In the genomic region with DNA sequence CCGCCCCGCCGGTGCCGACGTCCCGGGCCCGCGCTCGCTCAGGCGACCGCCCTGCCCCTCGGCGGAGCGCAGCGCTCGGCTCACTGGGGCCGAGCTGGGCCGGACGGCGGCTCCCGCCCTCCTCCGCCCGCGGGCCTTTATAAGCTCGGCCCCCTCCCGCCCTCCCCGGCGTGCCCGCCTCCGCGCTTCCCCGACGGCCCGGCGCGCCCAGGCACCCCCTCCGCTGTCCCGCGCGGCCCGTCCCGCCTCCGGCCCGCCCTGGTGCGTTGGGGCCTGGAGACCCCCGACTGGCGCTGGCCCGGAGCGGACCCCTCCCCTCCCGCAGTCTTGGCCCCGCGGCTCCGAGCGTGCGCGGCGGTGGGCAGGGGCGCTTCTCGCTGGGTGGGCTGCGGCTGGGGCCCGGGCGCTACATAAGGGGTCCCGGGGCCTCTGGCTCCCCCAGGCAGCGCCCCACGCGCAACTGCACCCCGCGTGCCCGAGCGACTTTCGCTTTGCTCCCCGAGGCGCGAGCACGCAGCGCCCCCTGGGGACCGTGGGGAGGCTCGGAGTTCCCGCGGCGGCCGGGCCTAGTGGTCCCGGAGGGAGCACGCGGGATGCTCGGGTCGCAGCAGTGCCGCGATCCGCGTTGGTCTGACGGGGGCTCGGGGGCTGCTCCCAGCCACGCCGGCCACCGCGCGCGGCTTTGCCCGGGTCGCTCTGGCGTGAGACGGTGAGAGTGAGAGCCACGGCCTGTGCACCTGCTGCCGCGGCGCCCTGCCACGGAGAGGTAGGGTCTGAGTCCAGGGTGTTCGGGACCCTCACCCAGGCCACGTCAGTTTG, we compare ENCODE assay signal across 1 cellular context.
TF ChIP-seq lines count a peak whose summit lies in the region.

A gene with protein sequence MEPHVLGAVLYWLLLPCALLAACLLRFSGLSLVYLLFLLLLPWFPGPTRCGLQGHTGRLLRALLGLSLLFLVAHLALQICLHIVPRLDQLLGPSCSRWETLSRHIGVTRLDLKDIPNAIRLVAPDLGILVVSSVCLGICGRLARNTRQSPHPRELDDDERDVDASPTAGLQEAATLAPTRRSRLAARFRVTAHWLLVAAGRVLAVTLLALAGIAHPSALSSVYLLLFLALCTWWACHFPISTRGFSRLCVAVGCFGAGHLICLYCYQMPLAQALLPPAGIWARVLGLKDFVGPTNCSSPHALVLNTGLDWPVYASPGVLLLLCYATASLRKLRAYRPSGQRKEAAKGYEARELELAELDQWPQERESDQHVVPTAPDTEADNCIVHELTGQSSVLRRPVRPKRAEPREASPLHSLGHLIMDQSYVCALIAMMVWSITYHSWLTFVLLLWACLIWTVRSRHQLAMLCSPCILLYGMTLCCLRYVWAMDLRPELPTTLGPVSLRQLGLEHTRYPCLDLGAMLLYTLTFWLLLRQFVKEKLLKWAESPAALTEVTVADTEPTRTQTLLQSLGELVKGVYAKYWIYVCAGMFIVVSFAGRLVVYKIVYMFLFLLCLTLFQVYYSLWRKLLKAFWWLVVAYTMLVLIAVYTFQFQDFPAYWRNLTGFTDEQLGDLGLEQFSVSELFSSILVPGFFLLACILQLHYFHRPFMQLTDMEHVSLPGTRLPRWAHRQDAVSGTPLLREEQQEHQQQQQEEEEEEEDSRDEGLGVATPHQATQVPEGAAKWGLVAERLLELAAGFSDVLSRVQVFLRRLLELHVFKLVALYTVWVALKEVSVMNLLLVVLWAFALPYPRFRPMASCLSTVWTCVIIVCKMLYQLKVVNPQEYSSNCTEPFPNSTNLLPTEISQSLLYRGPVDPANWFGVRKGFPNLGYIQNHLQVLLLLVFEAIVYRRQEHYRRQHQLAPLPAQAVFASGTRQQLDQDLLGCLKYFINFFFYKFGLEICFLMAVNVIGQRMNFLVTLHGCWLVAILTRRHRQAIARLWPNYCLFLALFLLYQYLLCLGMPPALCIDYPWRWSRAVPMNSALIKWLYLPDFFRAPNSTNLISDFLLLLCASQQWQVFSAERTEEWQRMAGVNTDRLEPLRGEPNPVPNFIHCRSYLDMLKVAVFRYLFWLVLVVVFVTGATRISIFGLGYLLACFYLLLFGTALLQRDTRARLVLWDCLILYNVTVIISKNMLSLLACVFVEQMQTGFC (N-terminal part only) (minus strand): TSS at position 115 of the 819 bp plus-strand sequence. CDS start 256 bp downstream, outside the sequence.

TF ChIP-seq in K562, 482 proteins besides CTCF, POLR2A, EP300 and RAD21 (continued from another document and continues in another):
- TF ChIP-seq, protein P1, sequence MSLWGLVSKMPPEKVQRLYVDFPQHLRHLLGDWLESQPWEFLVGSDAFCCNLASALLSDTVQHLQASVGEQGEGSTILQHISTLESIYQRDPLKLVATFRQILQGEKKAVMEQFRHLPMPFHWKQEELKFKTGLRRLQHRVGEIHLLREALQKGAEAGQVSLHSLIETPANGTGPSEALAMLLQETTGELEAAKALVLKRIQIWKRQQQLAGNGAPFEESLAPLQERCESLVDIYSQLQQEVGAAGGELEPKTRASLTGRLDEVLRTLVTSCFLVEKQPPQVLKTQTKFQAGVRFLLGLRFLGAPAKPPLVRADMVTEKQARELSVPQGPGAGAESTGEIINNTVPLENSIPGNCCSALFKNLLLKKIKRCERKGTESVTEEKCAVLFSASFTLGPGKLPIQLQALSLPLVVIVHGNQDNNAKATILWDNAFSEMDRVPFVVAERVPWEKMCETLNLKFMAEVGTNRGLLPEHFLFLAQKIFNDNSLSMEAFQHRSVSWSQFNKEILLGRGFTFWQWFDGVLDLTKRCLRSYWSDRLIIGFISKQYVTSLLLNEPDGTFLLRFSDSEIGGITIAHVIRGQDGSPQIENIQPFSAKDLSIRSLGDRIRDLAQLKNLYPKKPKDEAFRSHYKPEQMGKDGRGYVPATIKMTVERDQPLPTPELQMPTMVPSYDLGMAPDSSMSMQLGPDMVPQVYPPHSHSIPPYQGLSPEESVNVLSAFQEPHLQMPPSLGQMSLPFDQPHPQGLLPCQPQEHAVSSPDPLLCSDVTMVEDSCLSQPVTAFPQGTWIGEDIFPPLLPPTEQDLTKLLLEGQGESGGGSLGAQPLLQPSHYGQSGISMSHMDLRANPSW (CRISPR knock-in tag; IDR thresholded peaks at IDR 0.05), result peak; percentile 99; the same call in 1 of the 2 replicates
- no peak for TF ChIP-seq SPI1 (IDR thresholded peaks at IDR 0.05; ENCODE audit: borderline replicate concordance, low read depth, low read length)
- no peak for TF ChIP-seq SMARCA4 (IDR thresholded peaks at IDR 0.05)
- no peak for TF ChIP-seq ZNF354B (CRISPR knock-in tag; IDR thresholded peaks at IDR 0.05)
- peak; percentile 55; the same call in 1 of the 2 replicates for TF ChIP-seq SMARCA5 (IDR thresholded peaks at IDR 0.05)
- TF ChIP-seq ETV6 (IDR thresholded peaks at IDR 0.05; ENCODE audit: borderline replicate concordance in 1 of 2, low read depth in 2 of 2, low read length in 1 of 2), result no peak
- TF ChIP-seq ETV6 (CRISPR knock-in tag; IDR thresholded peaks at IDR 0.05; ENCODE audit: borderline replicate concordance), result peak; percentile 97
- TF ChIP-seq, protein P2, sequence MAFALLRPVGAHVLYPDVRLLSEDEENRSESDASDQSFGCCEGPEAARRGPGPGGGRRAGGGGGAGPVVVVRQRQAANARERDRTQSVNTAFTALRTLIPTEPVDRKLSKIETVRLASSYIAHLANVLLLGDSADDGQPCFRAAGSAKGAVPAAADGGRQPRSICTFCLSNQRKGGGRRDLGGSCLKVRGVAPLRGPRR (CRISPR knock-in tag; IDR thresholded peaks at IDR 0.05), result no peak
- no peak for TF ChIP-seq TAL1 (IDR thresholded peaks at IDR 0.05)
- TF ChIP-seq, protein P3, sequence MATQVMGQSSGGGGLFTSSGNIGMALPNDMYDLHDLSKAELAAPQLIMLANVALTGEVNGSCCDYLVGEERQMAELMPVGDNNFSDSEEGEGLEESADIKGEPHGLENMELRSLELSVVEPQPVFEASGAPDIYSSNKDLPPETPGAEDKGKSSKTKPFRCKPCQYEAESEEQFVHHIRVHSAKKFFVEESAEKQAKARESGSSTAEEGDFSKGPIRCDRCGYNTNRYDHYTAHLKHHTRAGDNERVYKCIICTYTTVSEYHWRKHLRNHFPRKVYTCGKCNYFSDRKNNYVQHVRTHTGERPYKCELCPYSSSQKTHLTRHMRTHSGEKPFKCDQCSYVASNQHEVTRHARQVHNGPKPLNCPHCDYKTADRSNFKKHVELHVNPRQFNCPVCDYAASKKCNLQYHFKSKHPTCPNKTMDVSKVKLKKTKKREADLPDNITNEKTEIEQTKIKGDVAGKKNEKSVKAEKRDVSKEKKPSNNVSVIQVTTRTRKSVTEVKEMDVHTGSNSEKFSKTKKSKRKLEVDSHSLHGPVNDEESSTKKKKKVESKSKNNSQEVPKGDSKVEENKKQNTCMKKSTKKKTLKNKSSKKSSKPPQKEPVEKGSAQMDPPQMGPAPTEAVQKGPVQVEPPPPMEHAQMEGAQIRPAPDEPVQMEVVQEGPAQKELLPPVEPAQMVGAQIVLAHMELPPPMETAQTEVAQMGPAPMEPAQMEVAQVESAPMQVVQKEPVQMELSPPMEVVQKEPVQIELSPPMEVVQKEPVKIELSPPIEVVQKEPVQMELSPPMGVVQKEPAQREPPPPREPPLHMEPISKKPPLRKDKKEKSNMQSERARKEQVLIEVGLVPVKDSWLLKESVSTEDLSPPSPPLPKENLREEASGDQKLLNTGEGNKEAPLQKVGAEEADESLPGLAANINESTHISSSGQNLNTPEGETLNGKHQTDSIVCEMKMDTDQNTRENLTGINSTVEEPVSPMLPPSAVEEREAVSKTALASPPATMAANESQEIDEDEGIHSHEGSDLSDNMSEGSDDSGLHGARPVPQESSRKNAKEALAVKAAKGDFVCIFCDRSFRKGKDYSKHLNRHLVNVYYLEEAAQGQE (CRISPR knock-in tag; IDR thresholded peaks at IDR 0.05; ENCODE audit: low read depth), result peak; percentile 78
- peak; percentile 57; the same call in 1 of the 2 replicates for TF ChIP-seq KLF1 (tag; IDR thresholded peaks at IDR 0.05)
- TF ChIP-seq, protein P4, sequence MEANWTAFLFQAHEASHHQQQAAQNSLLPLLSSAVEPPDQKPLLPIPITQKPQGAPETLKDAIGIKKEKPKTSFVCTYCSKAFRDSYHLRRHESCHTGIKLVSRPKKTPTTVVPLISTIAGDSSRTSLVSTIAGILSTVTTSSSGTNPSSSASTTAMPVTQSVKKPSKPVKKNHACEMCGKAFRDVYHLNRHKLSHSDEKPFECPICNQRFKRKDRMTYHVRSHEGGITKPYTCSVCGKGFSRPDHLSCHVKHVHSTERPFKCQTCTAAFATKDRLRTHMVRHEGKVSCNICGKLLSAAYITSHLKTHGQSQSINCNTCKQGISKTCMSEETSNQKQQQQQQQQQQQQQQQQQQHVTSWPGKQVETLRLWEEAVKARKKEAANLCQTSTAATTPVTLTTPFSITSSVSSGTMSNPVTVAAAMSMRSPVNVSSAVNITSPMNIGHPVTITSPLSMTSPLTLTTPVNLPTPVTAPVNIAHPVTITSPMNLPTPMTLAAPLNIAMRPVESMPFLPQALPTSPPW (CRISPR knock-in tag; IDR thresholded peaks at IDR 0.05), result peak; percentile 98
- TF ChIP-seq, protein P5, sequence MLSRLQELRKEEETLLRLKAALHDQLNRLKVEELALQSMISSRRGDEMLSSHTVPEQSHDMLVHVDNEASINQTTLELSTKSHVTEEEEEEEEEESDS (CRISPR knock-in tag; IDR thresholded peaks at IDR 0.05), result no peak
- no peak for TF ChIP-seq HDAC3 (IDR thresholded peaks at IDR 0.05; ENCODE audit: borderline replicate concordance, partially characterized antibody)
- no peak for TF ChIP-seq ZNF830 (CRISPR knock-in tag; IDR thresholded peaks at IDR 0.05)
- TF ChIP-seq MAZ (CRISPR knock-in tag; conservative IDR thresholded peaks at IDR 0.05 in 1 of 2, IDR thresholded peaks at IDR 0.05 in 1 of 2), result peak; percentile 85 to 91
- TF ChIP-seq, protein P6, sequence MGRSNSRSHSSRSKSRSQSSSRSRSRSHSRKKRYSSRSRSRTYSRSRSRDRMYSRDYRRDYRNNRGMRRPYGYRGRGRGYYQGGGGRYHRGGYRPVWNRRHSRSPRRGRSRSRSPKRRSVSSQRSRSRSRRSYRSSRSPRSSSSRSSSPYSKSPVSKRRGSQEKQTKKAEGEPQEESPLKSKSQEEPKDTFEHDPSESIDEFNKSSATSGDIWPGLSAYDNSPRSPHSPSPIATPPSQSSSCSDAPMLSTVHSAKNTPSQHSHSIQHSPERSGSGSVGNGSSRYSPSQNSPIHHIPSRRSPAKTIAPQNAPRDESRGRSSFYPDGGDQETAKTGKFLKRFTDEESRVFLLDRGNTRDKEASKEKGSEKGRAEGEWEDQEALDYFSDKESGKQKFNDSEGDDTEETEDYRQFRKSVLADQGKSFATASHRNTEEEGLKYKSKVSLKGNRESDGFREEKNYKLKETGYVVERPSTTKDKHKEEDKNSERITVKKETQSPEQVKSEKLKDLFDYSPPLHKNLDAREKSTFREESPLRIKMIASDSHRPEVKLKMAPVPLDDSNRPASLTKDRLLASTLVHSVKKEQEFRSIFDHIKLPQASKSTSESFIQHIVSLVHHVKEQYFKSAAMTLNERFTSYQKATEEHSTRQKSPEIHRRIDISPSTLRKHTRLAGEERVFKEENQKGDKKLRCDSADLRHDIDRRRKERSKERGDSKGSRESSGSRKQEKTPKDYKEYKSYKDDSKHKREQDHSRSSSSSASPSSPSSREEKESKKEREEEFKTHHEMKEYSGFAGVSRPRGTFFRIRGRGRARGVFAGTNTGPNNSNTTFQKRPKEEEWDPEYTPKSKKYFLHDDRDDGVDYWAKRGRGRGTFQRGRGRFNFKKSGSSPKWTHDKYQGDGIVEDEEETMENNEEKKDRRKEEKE (IDR thresholded peaks at IDR 0.05; ENCODE audit: borderline replicate concordance in 1 of 2, control insufficient read depth in 1 of 2, low read depth in 2 of 2, low read length in 1 of 2), result 0 out of 4 replicates have a peak, but pooled peaks of 1 of the 2 experiments have one; percentile 27
- TF ChIP-seq, protein P7, sequence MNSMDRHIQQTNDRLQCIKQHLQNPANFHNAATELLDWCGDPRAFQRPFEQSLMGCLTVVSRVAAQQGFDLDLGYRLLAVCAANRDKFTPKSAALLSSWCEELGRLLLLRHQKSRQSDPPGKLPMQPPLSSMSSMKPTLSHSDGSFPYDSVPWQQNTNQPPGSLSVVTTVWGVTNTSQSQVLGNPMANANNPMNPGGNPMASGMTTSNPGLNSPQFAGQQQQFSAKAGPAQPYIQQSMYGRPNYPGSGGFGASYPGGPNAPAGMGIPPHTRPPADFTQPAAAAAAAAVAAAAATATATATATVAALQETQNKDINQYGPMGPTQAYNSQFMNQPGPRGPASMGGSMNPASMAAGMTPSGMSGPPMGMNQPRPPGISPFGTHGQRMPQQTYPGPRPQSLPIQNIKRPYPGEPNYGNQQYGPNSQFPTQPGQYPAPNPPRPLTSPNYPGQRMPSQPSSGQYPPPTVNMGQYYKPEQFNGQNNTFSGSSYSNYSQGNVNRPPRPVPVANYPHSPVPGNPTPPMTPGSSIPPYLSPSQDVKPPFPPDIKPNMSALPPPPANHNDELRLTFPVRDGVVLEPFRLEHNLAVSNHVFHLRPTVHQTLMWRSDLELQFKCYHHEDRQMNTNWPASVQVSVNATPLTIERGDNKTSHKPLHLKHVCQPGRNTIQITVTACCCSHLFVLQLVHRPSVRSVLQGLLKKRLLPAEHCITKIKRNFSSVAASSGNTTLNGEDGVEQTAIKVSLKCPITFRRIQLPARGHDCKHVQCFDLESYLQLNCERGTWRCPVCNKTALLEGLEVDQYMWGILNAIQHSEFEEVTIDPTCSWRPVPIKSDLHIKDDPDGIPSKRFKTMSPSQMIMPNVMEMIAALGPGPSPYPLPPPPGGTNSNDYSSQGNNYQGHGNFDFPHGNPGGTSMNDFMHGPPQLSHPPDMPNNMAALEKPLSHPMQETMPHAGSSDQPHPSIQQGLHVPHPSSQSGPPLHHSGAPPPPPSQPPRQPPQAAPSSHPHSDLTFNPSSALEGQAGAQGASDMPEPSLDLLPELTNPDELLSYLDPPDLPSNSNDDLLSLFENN (IDR thresholded peaks at IDR 0.05; ENCODE audit: low read depth in 2 of 2, low read length in 2 of 2), result peak in 1 of 2 experiments; percentile 45; a peak in 1 of 4 replicates
